ENCODE assay signal across 8 cellular contexts in the genomic region with DNA sequence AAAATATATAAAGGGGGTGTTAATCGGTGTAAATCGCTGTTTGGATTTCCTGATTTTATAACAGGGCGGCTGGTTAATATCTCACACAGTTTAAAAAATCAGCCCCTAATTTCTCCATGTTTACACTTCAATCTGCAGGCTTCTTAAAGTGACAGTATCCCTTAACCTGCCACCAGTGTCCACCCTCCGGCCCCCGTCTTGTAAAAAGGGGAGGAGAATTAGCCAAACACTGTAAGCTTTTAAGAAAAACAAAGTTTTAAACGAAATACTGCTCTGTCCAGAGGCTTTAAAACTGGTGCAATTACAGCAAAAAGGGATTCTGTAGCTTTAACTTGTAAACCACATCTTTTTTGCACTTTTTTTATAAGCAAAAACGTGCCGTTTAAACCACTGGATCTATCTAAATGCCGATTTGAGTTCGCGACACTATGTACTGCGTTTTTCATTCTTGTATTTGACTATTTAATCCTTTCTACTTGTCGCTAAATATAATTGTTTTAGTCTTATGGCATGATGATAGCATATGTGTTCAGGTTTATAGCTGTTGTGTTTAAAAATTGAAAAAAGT. TPM values are rescaled to one million over a fixed set of nuclear protein-coding genes. Genes with fewer than 3 reads are reported as not detected.
DNase-seq lines count a peak whose midpoint lies in the region; ATAC-seq lines count a peak whose summit lies in the region.

No MANE protein-coding gene starts in this region.

- H3K4me1 ChIP-seq in thymus (ENCODE audit: control insufficient read depth, insufficient read depth, low read length), result peaks cover 8% of the 10 kb centered on the region

- H3K36me3 Mint-ChIP-seq in activated CD4-positive, alpha-beta T cell treated with anti-CD3 and anti-CD28 coated beads for 36 hours (ENCODE audit: low read depth), result peaks cover 2% of the 10 kb centered on the region
- no peaks in the 10 kb centered on the region for H3K36me3 Mint-ChIP-seq in activated naive CD8-positive, alpha-beta T cell treated with anti-CD3 and anti-CD28 coated beads for 36 hours
- no peaks in the 10 kb centered on the region for H3K36me3 Mint-ChIP-seq in immature natural killer cell

- H3K27me3 ChIP-seq in thymus (ENCODE audit: control insufficient read depth, insufficient read depth), result no peaks in the 10 kb centered on the region

- peaks cover 23% of the 10 kb centered on the region for H3K4me1 Mint-ChIP-seq in activated CD4-positive, alpha-beta T cell treated with anti-CD3 and anti-CD28 coated beads for 36 hours
- H3K4me1 Mint-ChIP-seq in activated naive CD8-positive, alpha-beta T cell treated with anti-CD3 and anti-CD28 coated beads for 36 hours, result peaks cover 24% of the 10 kb centered on the region
- peaks cover 31 to 40% of the 10 kb centered on the region in 2 donors for H3K4me1 Mint-ChIP-seq in immature natural killer cell

- H3K27me3 Mint-ChIP-seq in activated CD4-positive, alpha-beta T cell treated with anti-CD3 and anti-CD28 coated beads for 36 hours, result peaks cover 39% of the 10 kb centered on the region
- peaks cover 65% of the 10 kb centered on the region for H3K27me3 Mint-ChIP-seq in activated naive CD8-positive, alpha-beta T cell treated with anti-CD3 and anti-CD28 coated beads for 36 hours
- H3K27me3 Mint-ChIP-seq in immature natural killer cell (ENCODE audit: low read depth in 3 of 3), result peaks cover 18 to 29% (median 25%) of the 10 kb centered on the region in 3 donors

- CTCF ChIA-PET in activated CD4-positive, alpha-beta T cell treated with anti-CD3 and anti-CD28 coated beads for 36 hours (lab: Charles Lee), result interaction anchor here (3.0 kb wide), 1 partner anchor 10 kb away, joined by 15 read pairs; no protein-coding TSS in a partner anchor

- POLR2A ChIA-PET in activated CD4-positive, alpha-beta T cell treated with anti-CD3 and anti-CD28 coated beads for 36 hours (lab: Charles Lee), result no interaction called here

- H3K4me3 ChIP-seq in thymus (ENCODE audit: low read length), result peak overlapping the region; percentile 94

- H3K4me3 Mint-ChIP-seq in activated CD4-positive, alpha-beta T cell treated with anti-CD3 and anti-CD28 coated beads for 36 hours, result peak overlapping the region; percentile 54
- peak overlapping the region; percentile 59 for H3K4me3 Mint-ChIP-seq in activated naive CD8-positive, alpha-beta T cell treated with anti-CD3 and anti-CD28 coated beads for 36 hours
- H3K4me3 Mint-ChIP-seq in immature natural killer cell, result peak overlapping the region; percentile 72 to 93 (median 91)

- no peak overlapping the region for H3K27ac ChIP-seq in thymus (ENCODE audit: low read depth)

- intact Hi-C loops in activated CD4-positive, alpha-beta T cell treated with anti-CD3 and anti-CD28 coated beads for 36 hours (cut with DNase I, micrococcal nuclease), result loop anchor here (2.0 to 10.0 kb wide), 6 partner anchors 69 to 550 kb away; no protein-coding TSS in a partner anchor

- H3K9me3 ChIP-seq in thymus (ENCODE audit: control insufficient read depth), result peaks cover 1% of the 10 kb centered on the region

- no peak overlapping the region for H3K27ac Mint-ChIP-seq in activated CD4-positive, alpha-beta T cell treated with anti-CD3 and anti-CD28 coated beads for 36 hours
- no peak overlapping the region for H3K27ac Mint-ChIP-seq in activated naive CD8-positive, alpha-beta T cell treated with anti-CD3 and anti-CD28 coated beads for 36 hours
- H3K27ac Mint-ChIP-seq in immature natural killer cell, result peak overlapping the region in 1 of 6 donors; percentile 40

- no peak for DNase-seq in activated CD4-positive, alpha-beta T cell treated with anti-CD3 and anti-CD28 coated beads for 36 hours
- no peak for DNase-seq in activated CD4-positive, alpha-beta T cell treated with anti-CD3 and anti-CD28 coated beads, Interleukin-2, amount 50 U/mL, for 1 hour
- no peak for DNase-seq in activated naive CD8-positive, alpha-beta T cell treated with anti-CD3 and anti-CD28 coated beads for 36 hours
- DNase-seq in immature natural killer cell, result peak in 1 of 3 donors; percentile 6
- no peak for DNase-seq in activated effector memory CD4-positive, alpha-beta T cell treated with anti-CD3 and anti-CD28 coated beads, Interleukin-2, amount 50 U/mL, for 16 hours
- DNase-seq in H4 (ENCODE audit: low spot score), result no peak

- no peaks in the 10 kb centered on the region for H3K9me3 Mint-ChIP-seq in activated CD4-positive, alpha-beta T cell treated with anti-CD3 and anti-CD28 coated beads for 36 hours (ENCODE audit: low read depth)
- H3K9me3 Mint-ChIP-seq in activated naive CD8-positive, alpha-beta T cell treated with anti-CD3 and anti-CD28 coated beads for 36 hours, result no peaks in the 10 kb centered on the region
- H3K9me3 Mint-ChIP-seq in immature natural killer cell, result no peaks in the 10 kb centered on the region

- ATAC-seq in activated CD4-positive, alpha-beta T cell treated with anti-CD3 and anti-CD28 coated beads for 36 hours, result no peak
- no peak for ATAC-seq in GM19467 (IDR thresholded peaks at IDR 0.05; ENCODE audit: unreplicated experiment)

- 2% methylated on average over 13 of the region's 13 CpGs for WGBS in thymus

- peaks cover 10% of the 10 kb centered on the region for H3K36me3 ChIP-seq in thymus (ENCODE audit: control insufficient read depth, insufficient read depth)

RNA-seq across cellular contexts. Expression of gene SOX4, which starts 4.2 kb away (rescaled TPM):
- 1 to 10 TPM; 2.3 to 2.5 TPM for total RNA-seq in activated CD4-positive, alpha-beta T cell treated with anti-CD3 and anti-CD28 coated beads for 36 hours
- under 1 TPM; 0.54 to 0.70 TPM for total RNA-seq in activated naive CD8-positive, alpha-beta T cell treated with anti-CD3 and anti-CD28 coated beads for 36 hours
- polyA plus RNA-seq in immature natural killer cell, result 1 to 10 TPM in 2 of 3 donors, under 1 TPM in 1; 0.75 to 1.7 (median 1.6) TPM
- polyA plus RNA-seq in thymus, result 85.7 TPM
- total RNA-seq in H4 (2014; rRNA removed; shearing (Covaris generic)), result 29.5 and 30.4 TPM in 2 replicates
